In genomic region chr1:173195596-173196088, GRCh38 we compare ENCODE assay signal across 9 cellular contexts.
DNase-seq lines count a peak whose midpoint lies in the region; ATAC-seq and FAIRE-seq lines count a peak whose summit lies in the region.
"Had no signal": no experiment of that assay in that cellular context is flagged by ENCODE, and none has a peak within 500 bp of the region (broad histone marks: within the 10 kb centered on the region; RNA-seq: fewer than 3 reads in every experiment).

No MANE protein-coding gene starts in this region.

- FAIRE-seq in urothelium cell line (lab: Jason Lieb, UNC), result no peak

- DNase-seq in kidney tubule cell (ENCODE audit: low spot score) (peak; percentile 5), pons (ENCODE audit: low spot score) (no peak), T-helper 9 cell (no peak), hepatic stellate cell (ENCODE audit: low spot score) (no peak), urothelium cell line (ENCODE audit: low spot score) (no peak)
- DNase-seq: MM.1S had no signal

- peak; percentile 63 for ATAC-seq in GM18508 (IDR thresholded peaks at IDR 0.05; ENCODE audit: insufficient read depth, unreplicated experiment)
- peak; percentile 80 for ATAC-seq in GM21515 (IDR thresholded peaks at IDR 0.05; ENCODE audit: unreplicated experiment)
- peak; percentile 78 for ATAC-seq in HG03442 (IDR thresholded peaks at IDR 0.05; ENCODE audit: unreplicated experiment)
